ENCODE assay signal across 1 cellular context in the genomic region with DNA sequence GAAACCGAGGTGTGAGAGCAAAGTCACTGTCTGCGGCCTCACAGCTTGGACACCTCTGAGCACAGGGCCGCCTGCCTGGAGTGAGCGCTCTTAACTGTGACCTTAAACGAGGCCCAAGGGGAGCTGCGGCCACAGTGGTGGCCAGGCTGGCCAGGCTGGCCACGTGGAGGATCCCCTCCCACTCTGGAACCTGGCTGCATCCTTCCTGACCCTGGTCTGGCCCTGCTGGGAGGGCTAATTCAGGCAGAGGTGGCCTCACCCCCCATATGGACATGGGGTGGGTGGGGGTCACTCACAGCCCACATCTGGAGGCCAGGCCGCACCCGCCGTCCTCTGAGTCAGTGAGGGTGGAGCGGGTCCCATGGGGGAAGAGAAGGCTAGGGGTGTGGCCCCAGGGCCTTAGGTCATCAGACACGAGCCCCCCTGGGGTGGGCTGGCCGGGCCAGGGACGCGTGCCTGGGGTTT.
TF ChIP-seq lines count a peak whose summit lies in the region.

No MANE protein-coding gene starts in this region.

TF ChIP-seq in K562, 482 proteins besides CTCF, POLR2A, EP300 and RAD21 (continued from another document):
- no peak for TF ChIP-seq RBM25 (IDR thresholded peaks at IDR 0.05; ENCODE audit: low read depth, low read length, severe bottlenecking)
- TF ChIP-seq ZNF76 (CRISPR knock-in tag; IDR thresholded peaks at IDR 0.05; ENCODE audit: borderline replicate concordance) = no peak
- TF ChIP-seq, protein P1, sequence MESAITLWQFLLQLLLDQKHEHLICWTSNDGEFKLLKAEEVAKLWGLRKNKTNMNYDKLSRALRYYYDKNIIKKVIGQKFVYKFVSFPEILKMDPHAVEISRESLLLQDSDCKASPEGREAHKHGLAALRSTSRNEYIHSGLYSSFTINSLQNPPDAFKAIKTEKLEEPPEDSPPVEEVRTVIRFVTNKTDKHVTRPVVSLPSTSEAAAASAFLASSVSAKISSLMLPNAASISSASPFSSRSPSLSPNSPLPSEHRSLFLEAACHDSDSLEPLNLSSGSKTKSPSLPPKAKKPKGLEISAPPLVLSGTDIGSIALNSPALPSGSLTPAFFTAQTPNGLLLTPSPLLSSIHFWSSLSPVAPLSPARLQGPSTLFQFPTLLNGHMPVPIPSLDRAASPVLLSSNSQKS (CRISPR knock-in tag; IDR thresholded peaks at IDR 0.05) = no peak
- TF ChIP-seq, protein P2, sequence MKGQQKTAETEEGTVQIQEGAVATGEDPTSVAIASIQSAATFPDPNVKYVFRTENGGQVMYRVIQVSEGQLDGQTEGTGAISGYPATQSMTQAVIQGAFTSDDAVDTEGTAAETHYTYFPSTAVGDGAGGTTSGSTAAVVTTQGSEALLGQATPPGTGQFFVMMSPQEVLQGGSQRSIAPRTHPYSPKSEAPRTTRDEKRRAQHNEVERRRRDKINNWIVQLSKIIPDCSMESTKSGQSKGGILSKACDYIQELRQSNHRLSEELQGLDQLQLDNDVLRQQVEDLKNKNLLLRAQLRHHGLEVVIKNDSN (CRISPR knock-in tag; IDR thresholded peaks at IDR 0.05) = peak; percentile 53; the same call in 1 of the 2 replicates
- no peak for TF ChIP-seq STAT5B (CRISPR knock-in tag; IDR thresholded peaks at IDR 0.05)
- no peak for TF ChIP-seq BACH1 (tag; IDR thresholded peaks at IDR 0.05)
- no peak for TF ChIP-seq ZNF124 (CRISPR knock-in tag; IDR thresholded peaks at IDR 0.05)
- TF ChIP-seq, protein P3, sequence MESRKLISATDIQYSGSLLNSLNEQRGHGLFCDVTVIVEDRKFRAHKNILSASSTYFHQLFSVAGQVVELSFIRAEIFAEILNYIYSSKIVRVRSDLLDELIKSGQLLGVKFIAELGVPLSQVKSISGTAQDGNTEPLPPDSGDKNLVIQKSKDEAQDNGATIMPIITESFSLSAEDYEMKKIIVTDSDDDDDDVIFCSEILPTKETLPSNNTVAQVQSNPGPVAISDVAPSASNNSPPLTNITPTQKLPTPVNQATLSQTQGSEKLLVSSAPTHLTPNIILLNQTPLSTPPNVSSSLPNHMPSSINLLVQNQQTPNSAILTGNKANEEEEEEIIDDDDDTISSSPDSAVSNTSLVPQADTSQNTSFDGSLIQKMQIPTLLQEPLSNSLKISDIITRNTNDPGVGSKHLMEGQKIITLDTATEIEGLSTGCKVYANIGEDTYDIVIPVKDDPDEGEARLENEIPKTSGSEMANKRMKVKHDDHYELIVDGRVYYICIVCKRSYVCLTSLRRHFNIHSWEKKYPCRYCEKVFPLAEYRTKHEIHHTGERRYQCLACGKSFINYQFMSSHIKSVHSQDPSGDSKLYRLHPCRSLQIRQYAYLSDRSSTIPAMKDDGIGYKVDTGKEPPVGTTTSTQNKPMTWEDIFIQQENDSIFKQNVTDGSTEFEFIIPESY (CRISPR knock-in tag; IDR thresholded peaks at IDR 0.05) = peak; percentile 60
- TF ChIP-seq COPS2 (conservative IDR thresholded peaks at IDR 0.05) = no peak
- TF ChIP-seq ZNF165 (CRISPR knock-in tag; IDR thresholded peaks at IDR 0.05; ENCODE audit: borderline replicate concordance) = no peak
- TF ChIP-seq PHB2 (IDR thresholded peaks at IDR 0.05; ENCODE audit: low read depth) = no peak
- no peak for TF ChIP-seq RFX1 (IDR thresholded peaks at IDR 0.05)
